13 cellular contexts compared by ENCODE assay signal in the genomic region with DNA sequence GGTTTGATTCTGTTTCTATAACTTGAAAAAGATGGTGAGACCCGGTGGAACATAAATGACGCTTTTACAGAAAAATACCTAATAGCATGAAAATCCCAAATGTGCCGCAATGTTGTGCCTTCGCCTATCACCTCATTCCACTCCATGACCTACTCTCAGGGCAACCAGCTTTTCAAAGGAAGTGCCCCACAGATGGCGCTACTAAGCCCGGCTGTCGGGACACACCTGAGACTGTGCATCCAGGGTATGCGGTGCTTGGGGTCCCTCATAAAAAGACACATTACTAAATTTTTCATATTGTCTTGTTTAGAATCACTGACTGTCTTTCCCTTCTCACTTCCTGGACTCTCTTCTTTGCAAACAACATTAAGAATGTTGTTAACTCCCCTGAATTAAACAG.
DNase-seq lines count a peak whose midpoint lies in the region; ATAC-seq, FAIRE-seq and TF ChIP-seq lines count a peak whose summit lies in the region.
"Had no signal": no experiment of that assay in that cellular context is flagged by ENCODE, and none has a peak within 500 bp of the region (broad histone marks: within the 10 kb centered on the region; RNA-seq: fewer than 3 reads in every experiment).

No MANE protein-coding gene starts in this region.

- no peak overlapping the region for H3K27ac ChIP-seq in DND-41 (ENCODE audit: low read length)
- no peak overlapping the region for H3K27ac ChIP-seq in GM23338 (ENCODE audit: low read depth)
- no peak overlapping the region for H3K27ac ChIP-seq in WERI-Rb-1
- H3K27ac ChIP-seq in keratinocyte (ENCODE audit: control insufficient read depth, insufficient read depth, low read length): no peak overlapping the region
- H3K27ac ChIP-seq: thoracic aorta had no signal

- H3K4me1 Mint-ChIP-seq in GM23338 (peaks cover 35% of the 10 kb centered on the region), type B pancreatic cell (ENCODE audit: unreplicated experiment) (peaks cover 8% of the 10 kb centered on the region)

- H3K4me3 Mint-ChIP-seq in GM23338 (no peak overlapping the region), type B pancreatic cell (no peak overlapping the region)
- H3K4me3 Mint-ChIP-seq: activated T-helper 1 cell treated with anti-CD3 and anti-CD28 coated beads, Interleukin-12 subunit alpha, Interleukin-12 subunit beta, Interleukin-2, Interleukin-4 antibody, amounts not matched to agents 30 ng/mL and 10 ng/mL and 1 ng/mL, durations not matched to agents 14 hours and 24 hours and 36 hours; natural killer cell treated with Interleukin-12 subunit alpha and Interleukin-12 subunit beta and Interleukin-15 and Interleukin-18, amount 100 ng/mL, for 72 hours had no signal

- no peak overlapping the region for H3K4me2 ChIP-seq in DND-41 (ENCODE audit: insufficient read depth, low read length)
- H3K4me2 ChIP-seq in GM23338: no peak overlapping the region
- H3K4me2 ChIP-seq in keratinocyte (ENCODE audit: control insufficient read depth, extremely low read depth, insufficient read depth, low read depth, low read length): no peak overlapping the region
- H3K4me2 ChIP-seq: smooth muscle cell had no signal

- H3K27me3 ChIP-seq in DND-41 (ENCODE audit: insufficient read depth, low read length, poor library complexity) (peaks cover 2% of the 10 kb centered on the region), GM23338 (ENCODE audit: insufficient read depth) (no peaks in the 10 kb centered on the region), WERI-Rb-1 (ENCODE audit: insufficient read depth, low read depth, severe bottlenecking) (no peaks in the 10 kb centered on the region), keratinocyte (ENCODE audit: control insufficient read depth, extremely low read depth, insufficient read depth, low read length) (peaks cover 4% of the 10 kb centered on the region)

- H3K9ac ChIP-seq in DND-41 (ENCODE audit: low read depth, low read length): no peak overlapping the region
- H3K9ac ChIP-seq in keratinocyte (ENCODE audit: control insufficient read depth, extremely low read depth, insufficient read depth, low read length): no peak overlapping the region

- H4K20me1 ChIP-seq in DND-41 (ENCODE audit: insufficient read depth, low read length): peaks cover 3% of the 10 kb centered on the region; the same call in 1 of the 2 replicates
- H4K20me1 ChIP-seq in GM23338 (replicated peaks; ENCODE audit: insufficient read depth): no peaks in the 10 kb centered on the region
- no peaks in the 10 kb centered on the region for H4K20me1 ChIP-seq in keratinocyte (ENCODE audit: control insufficient read depth, extremely low read depth, insufficient read depth, low read length)

- dilution Hi-C loops in keratinocyte (cut with MboI; ENCODE audit: extremely low pct_ligation_motif_present, low sequenced_read_pairs): no loop called here

- H3K4me1 ChIP-seq in DND-41 (ENCODE audit: insufficient read depth, low read length): no peaks in the 10 kb centered on the region
- peaks cover 27% of the 10 kb centered on the region for H3K4me1 ChIP-seq in GM23338 (ENCODE audit: insufficient read depth)
- H3K4me1 ChIP-seq in keratinocyte (ENCODE audit: control insufficient read depth, extremely low read depth, insufficient read depth, low read length): no peaks in the 10 kb centered on the region

- H3K36me3 Mint-ChIP-seq in GM23338 (ENCODE audit: low read depth) (0 out of 3 replicates have a peak, but pooled peaks cover 3% of the 10 kb centered on the region), type B pancreatic cell (no peaks in the 10 kb centered on the region)
- H3K36me3 Mint-ChIP-seq: natural killer cell treated with Interleukin-12 subunit alpha and Interleukin-12 subunit beta and Interleukin-15 and Interleukin-18, amount 100 ng/mL, for 72 hours had no signal

- H3K79me2 ChIP-seq in DND-41 (ENCODE audit: insufficient read depth, low read length): no peaks in the 10 kb centered on the region
- no peaks in the 10 kb centered on the region for H3K79me2 ChIP-seq in GM23338 (replicated peaks; ENCODE audit: insufficient read depth)
- no peaks in the 10 kb centered on the region for H3K79me2 ChIP-seq in keratinocyte (ENCODE audit: control insufficient read depth, insufficient read depth, low read length)

- H3K27me3 Mint-ChIP-seq in GM23338 (ENCODE audit: insufficient read depth, low read depth, poor library complexity) (peaks cover 11% of the 10 kb centered on the region), type B pancreatic cell (peaks cover 20% of the 10 kb centered on the region)

- no peaks in the 10 kb centered on the region for H3K9me1 ChIP-seq in keratinocyte (ENCODE audit: control insufficient read depth, extremely low read depth, insufficient read depth, low read length)

- H3F3A ChIP-seq in GM23338 (replicated peaks; ENCODE audit: low read depth): no peaks in the 10 kb centered on the region

- H3K36me3 ChIP-seq in DND-41 (ENCODE audit: insufficient read depth, low read length) (no peaks in the 10 kb centered on the region), GM23338 (ENCODE audit: insufficient read depth) (no peaks in the 10 kb centered on the region), WERI-Rb-1 (no peaks in the 10 kb centered on the region), keratinocyte (ENCODE audit: control insufficient read depth in 2 of 2, extremely low read depth in 1 of 2, insufficient read depth in 2 of 2, low read length in 2 of 2) (no peaks in the 10 kb centered on the region)
- H3K36me3 ChIP-seq: thoracic aorta had no signal

- H3K4me3 ChIP-seq in DND-41 (ENCODE audit: low read depth in 1 of 2, low read length in 2 of 2) (no peak overlapping the region), GM23338 (no peak overlapping the region), WERI-Rb-1 (ENCODE audit: low read depth, low read length) (no peak overlapping the region), keratinocyte (ENCODE audit: control insufficient read depth in 2 of 3, extremely low read depth in 1 of 3, insufficient read depth in 2 of 3, low read depth in 1 of 3, low read length in 3 of 3) (no peak overlapping the region)
- H3K4me3 ChIP-seq: smooth muscle cell, thoracic aorta had no signal

- no peak for FAIRE-seq in keratinocyte (lab: Jason Lieb, UNC)

- TF ChIP-seq CTCF in DND-41 (IDR thresholded peaks at IDR 0.05; ENCODE audit: borderline replicate concordance, extremely low read depth, low read length, poor library complexity, severe bottlenecking): peak; percentile 25
- TF ChIP-seq CTCF in GM23338 (conservative IDR thresholded peaks at IDR 0.05; ENCODE audit: low read depth in 2 of 2): peak; percentile 53 to 76
- peak; percentile 73 for TF ChIP-seq CTCF in WERI-Rb-1 (IDR thresholded peaks at IDR 0.05; ENCODE audit: low read depth, low read length)
- peak; percentile 24 to 54 (median 28) for TF ChIP-seq CTCF in keratinocyte (optimal IDR thresholded peaks at IDR 0.05 in 1 of 3, IDR thresholded peaks at IDR 0.05 in 1 of 3, conservative IDR thresholded peaks at IDR 0.05 in 1 of 3; ENCODE audit: extremely low read depth in 1 of 3, insufficient read depth in 2 of 3, low read length in 3 of 3)
- TF ChIP-seq CTCF in type B pancreatic cell (conservative IDR thresholded peaks at IDR 0.05): no peak

- no peak for ATAC-seq in DND-41 (ENCODE audit: insufficient read depth, low read depth)
- peak; percentile 62 for ATAC-seq in GM23338
- no peak for ATAC-seq in GM19397 (IDR thresholded peaks at IDR 0.05; ENCODE audit: unreplicated experiment)
- ATAC-seq in HG03439 (IDR thresholded peaks at IDR 0.05; ENCODE audit: unreplicated experiment): no peak
- ATAC-seq: natural killer cell treated with Interleukin-12 subunit alpha and Interleukin-12 subunit beta and Interleukin-15 and Interleukin-18, amount 100 ng/mL, for 72 hours had no signal

- no peaks in the 10 kb centered on the region for H3K9me2 ChIP-seq in GM23338 (ENCODE audit: insufficient read depth)

- H3K9me3 Mint-ChIP-seq in GM23338 (peaks cover 7% of the 10 kb centered on the region; the same call in 1 of the 3 replicates), type B pancreatic cell (no peaks in the 10 kb centered on the region)
- H3K9me3 Mint-ChIP-seq: activated T-helper 1 cell treated with anti-CD3 and anti-CD28 coated beads, Interleukin-12 subunit alpha, Interleukin-12 subunit beta, Interleukin-2, Interleukin-4 antibody, amounts not matched to agents 30 ng/mL and 10 ng/mL and 1 ng/mL, durations not matched to agents 14 hours and 24 hours and 36 hours; natural killer cell treated with Interleukin-12 subunit alpha and Interleukin-12 subunit beta and Interleukin-15 and Interleukin-18, amount 100 ng/mL, for 72 hours had no signal

- H2AFZ ChIP-seq in DND-41 (ENCODE audit: low read depth, low read length) (no peak overlapping the region), GM23338 (no peak overlapping the region), keratinocyte (ENCODE audit: control insufficient read depth, low read length) (no peak overlapping the region)

- no peaks in the 10 kb centered on the region for H3K9me3 ChIP-seq in DND-41 (ENCODE audit: insufficient read depth, low read length, severe bottlenecking)
- H3K9me3 ChIP-seq in WERI-Rb-1 (ENCODE audit: severe bottlenecking): no peaks in the 10 kb centered on the region
- H3K9me3 ChIP-seq in keratinocyte (ENCODE audit: control insufficient read depth, low read depth, low read length): no peaks in the 10 kb centered on the region
- H3K9me3 ChIP-seq: thoracic aorta had no signal

- no peak overlapping the region for H3K27ac Mint-ChIP-seq in GM23338
- no peak overlapping the region for H3K27ac Mint-ChIP-seq in type B pancreatic cell
- H3K27ac Mint-ChIP-seq: activated T-helper 1 cell treated with anti-CD3 and anti-CD28 coated beads, Interleukin-12 subunit alpha, Interleukin-12 subunit beta, Interleukin-2, Interleukin-4 antibody, amounts not matched to agents 30 ng/mL and 10 ng/mL and 1 ng/mL, durations not matched to agents 14 hours and 24 hours and 36 hours; natural killer cell treated with Interleukin-12 subunit alpha and Interleukin-12 subunit beta and Interleukin-15 and Interleukin-18, amount 100 ng/mL, for 72 hours had no signal

- no peak for DNase-seq in DND-41
- DNase-seq in GM23338 (ENCODE audit: low spot score): peak; percentile 69
- DNase-seq in WERI-Rb-1: peak; percentile 50
- DNase-seq in keratinocyte (ENCODE audit: low read depth, low spot score): no peak
- no peak for DNase-seq in type B pancreatic cell (ENCODE audit: extremely low spot score, unreplicated experiment)
- DNase-seq: effector CD8-positive, alpha-beta T cell; NCI-H1417 treated with DMSO at 0.1 percent for 48 hours had no signal

TF ChIP-seq in GM23338, 12 proteins besides CTCF, POLR2A, EP300 and RAD21:
- TF ChIP-seq EZH2 (IDR thresholded peaks at IDR 0.05; ENCODE audit: low read depth, unreplicated experiment): no peak
- TF ChIP-seq CREB1 (CRISPR knock-in tag; IDR thresholded peaks at IDR 0.05; ENCODE audit: low read depth): no peak
- TF ChIP-seq NANOG (IDR thresholded peaks at IDR 0.05; ENCODE audit: borderline replicate concordance): no peak
TF ChIP-seq in GM23338: peak in this region for 0.

Comparison
In these comparisons a context has a peak if more than half of its experiments do, and no peak if none do; other contexts are left out.
1. DNase-seq: peak in GM23338 (single experiment) and WERI-Rb-1 (single experiment); none in DND-41 (single experiment), keratinocyte (single experiment) and type B pancreatic cell (single experiment).